Comparison of ENCODE assay signal across 1 cellular context in the genomic region with DNA sequence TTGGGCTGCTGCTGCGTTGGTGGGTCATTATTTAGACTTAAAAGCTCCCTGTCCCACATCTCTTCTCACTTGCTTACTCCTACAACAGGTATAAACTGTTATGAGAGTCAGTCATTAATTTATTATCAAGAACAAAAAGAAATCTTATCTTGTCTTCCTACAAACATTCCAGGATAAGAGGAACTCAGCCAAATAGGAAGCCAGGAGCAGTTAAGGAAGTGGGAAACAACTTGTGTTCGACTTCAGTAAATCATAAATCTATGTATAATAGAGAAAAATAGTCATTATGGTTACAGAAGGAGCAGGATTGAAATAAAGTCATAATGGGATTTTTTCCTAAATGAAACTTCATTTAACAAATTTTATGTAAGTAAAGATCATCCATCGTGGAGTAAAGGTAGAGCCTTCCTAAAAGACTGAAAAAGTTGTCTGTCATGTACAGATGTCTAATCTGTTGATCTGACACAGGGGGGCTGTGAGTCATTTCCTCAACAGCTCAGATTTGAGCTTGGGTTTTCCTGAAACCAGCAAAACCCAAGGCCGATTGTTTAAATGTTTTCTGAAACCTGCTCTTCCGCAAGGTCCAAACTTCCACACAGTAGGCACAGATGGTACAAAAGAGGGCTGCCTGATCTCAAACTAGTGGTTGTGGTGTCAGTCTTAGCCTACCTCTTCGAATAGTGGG.
TF ChIP-seq lines count a peak whose summit lies in the region.

No MANE protein-coding gene starts in this region.

TF ChIP-seq in K562, 482 proteins besides CTCF, POLR2A, EP300 and RAD21 (continued from another document):
- TF ChIP-seq, protein P1, sequence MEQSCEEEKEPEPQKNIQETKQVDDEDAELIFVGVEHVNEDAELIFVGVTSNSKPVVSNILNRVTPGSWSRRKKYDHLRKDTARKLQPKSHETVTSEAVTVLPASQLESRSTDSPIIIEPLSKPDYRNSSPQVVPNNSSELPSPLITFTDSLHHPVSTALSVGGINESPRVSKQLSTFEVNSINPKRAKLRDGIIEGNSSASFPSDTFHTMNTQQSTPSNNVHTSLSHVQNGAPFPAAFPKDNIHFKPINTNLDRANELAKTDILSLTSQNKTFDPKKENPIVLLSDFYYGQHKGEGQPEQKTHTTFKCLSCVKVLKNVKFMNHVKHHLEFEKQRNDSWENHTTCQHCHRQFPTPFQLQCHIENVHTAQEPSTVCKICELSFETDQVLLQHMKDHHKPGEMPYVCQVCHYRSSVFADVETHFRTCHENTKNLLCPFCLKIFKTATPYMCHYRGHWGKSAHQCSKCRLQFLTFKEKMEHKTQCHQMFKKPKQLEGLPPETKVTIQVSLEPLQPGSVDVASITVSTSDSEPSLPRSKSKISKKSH (CRISPR knock-in tag; IDR thresholded peaks at IDR 0.05), result no peak
- peak; percentile 81 for TF ChIP-seq JUN (IDR thresholded peaks at IDR 0.05; ENCODE audit: borderline replicate concordance, low read depth, low read length)
- TF ChIP-seq JUN (CRISPR knock-in tag; IDR thresholded peaks at IDR 0.05; ENCODE audit: borderline replicate concordance), result no peak
- no peak for TF ChIP-seq ZSCAN29 (IDR thresholded peaks at IDR 0.05)
- TF ChIP-seq FOXA3 (CRISPR knock-in tag; conservative IDR thresholded peaks at IDR 0.05 in 1 of 2, IDR thresholded peaks at IDR 0.05 in 1 of 2), result no peak
- no peak for TF ChIP-seq ZNF436 (CRISPR knock-in tag; IDR thresholded peaks at IDR 0.05)
- TF ChIP-seq SMARCE1 (IDR thresholded peaks at IDR 0.05), result peak; percentile 61; the same call in 1 of the 2 replicates
- no peak for TF ChIP-seq ASH1L (IDR thresholded peaks at IDR 0.05; ENCODE audit: borderline replicate concordance, low read depth, partially characterized antibody)
- TF ChIP-seq KDM1A (IDR thresholded peaks at IDR 0.05), result peak in 1 of 2 experiments; percentile 70; a peak in 2 of 4 replicates
